In genomic region chr10:37289833-37290464, GRCh38 we compare ENCODE assay signal across 33 cellular contexts.
DNase-seq lines count a peak whose midpoint lies in the region; ATAC-seq, FAIRE-seq and TF ChIP-seq lines count a peak whose summit lies in the region.
"Had no signal": no experiment of that assay in that cellular context is flagged by ENCODE, and none has a peak within 500 bp of the region (broad histone marks: within the 10 kb centered on the region; RNA-seq: fewer than 3 reads in every experiment).

No MANE protein-coding gene starts in this region.

- DNase-seq in HT-29 (ENCODE audit: low spot score), result peak; percentile 63
- peak; percentile 68 for DNase-seq in RWPE1 (ENCODE audit: low spot score)
- DNase-seq in foreskin keratinocyte, result peak; percentile 7 to 40
- no peak for DNase-seq in vagina (ENCODE audit: extremely low spot score in 2 of 2)
- DNase-seq in pancreas, result no peak
- DNase-seq in NCI-H82 treated with DMSO at 0.1 percent for 48 hours (lab: John Stamatoyannopoulos, UW; ENCODE audit: unreplicated experiment), result no peak
- DNase-seq: activated CD4-positive, alpha-beta T cell treated with anti-CD3 and anti-CD28 coated beads, Interleukin-2, amount 50 U/mL, for 48 hours; activated naive CD8-positive, alpha-beta T cell treated with anti-CD3 and anti-CD28 coated beads, Interleukin-2, amount 50 U/mL, for 24 hours; activated T-cell treated with anti-CD3 and anti-CD28 coated beads, Interleukin-2, amount 50 U/mL, for 72 hours; AML-193; CD4-positive, alpha-beta memory T cell; central memory CD4-positive, alpha-beta T cell; dermis blood vessel endothelial cell; endodermal cell; esophagus squamous epithelium; GM23248; kidney glomerular epithelial cell; lower lobe of right lung; MG63; natural killer cell; NCI-H1417 treated with DMSO at 0.1 percent for 48 hours; NCI-H2081; NCI-H526 treated with DMSO at 0.1 percent for 48 hours; occipital lobe; sigmoid colon; stimulated activated CD4-positive, alpha-beta T cell treated with anti-CD3 and anti-CD28 coated beads, Interleukin-15, amount 100 ng/mL, for 24 hours; trophoblast cell had no signal

- H3K36me3 ChIP-seq in vagina (no peaks in the 10 kb centered on the region), pancreas (no peaks in the 10 kb centered on the region)
- H3K36me3 ChIP-seq: esophagus squamous epithelium, gastroesophageal sphincter, lower lobe of right lung, MG63, sigmoid colon had no signal

- H3K4me1 ChIP-seq in foreskin keratinocyte (no peaks in the 10 kb centered on the region), vagina (no peaks in the 10 kb centered on the region), pancreas (no peaks in the 10 kb centered on the region)
- H3K4me1 ChIP-seq: esophagus squamous epithelium, gastroesophageal sphincter, lower lobe of right lung had no signal

- H3K4me3 ChIP-seq in vagina (no peak overlapping the region), pancreas (no peak overlapping the region)
- H3K4me3 ChIP-seq: esophagus squamous epithelium, gastroesophageal sphincter, GM23248, lower lobe of right lung, MG63, sigmoid colon had no signal

- no peaks in the 10 kb centered on the region for H3K27me3 ChIP-seq in foreskin keratinocyte
- H3K27me3 ChIP-seq in vagina, result no peaks in the 10 kb centered on the region
- H3K27me3 ChIP-seq in pancreas, result no peaks in the 10 kb centered on the region
- H3K27me3 ChIP-seq: esophagus squamous epithelium, MG63, sigmoid colon had no signal

- 46 to 70% methylated on average over 4 of the region's 4 CpGs for WGBS in pancreas, 2 donors

- FAIRE-seq in pancreas (lab: Jason Lieb, UNC), result no peak
- FAIRE-seq: RCC 7860, TTC549 had no signal

- TF ChIP-seq POLR2A in vagina (IDR thresholded peaks at IDR 0.05), result no peak

- H3K27ac ChIP-seq in 22Rv1 (peak overlapping the region; percentile 60), RWPE1 (no peak overlapping the region), foreskin keratinocyte (no peak overlapping the region), vagina (no peak overlapping the region), pancreas (no peak overlapping the region)
- H3K27ac ChIP-seq: esophagus squamous epithelium, gastroesophageal sphincter, GM23248, lower lobe of right lung, sigmoid colon had no signal

- intact Hi-C loops in vagina (cut with DNase I), result no loop called here
- intact Hi-C loops in pancreas (cut with DNase I), result no loop called here

- no peak for TF ChIP-seq CTCF in 22Rv1 (IDR thresholded peaks at IDR 0.05)
- TF ChIP-seq CTCF in RWPE1 (conservative IDR thresholded peaks at IDR 0.05; ENCODE audit: low read depth), result no peak
- TF ChIP-seq CTCF in foreskin keratinocyte (conservative IDR thresholded peaks at IDR 0.05), result no peak
- no peak for TF ChIP-seq CTCF in vagina (IDR thresholded peaks at IDR 0.05)
- no peak for TF ChIP-seq CTCF in pancreas (IDR thresholded peaks at IDR 0.05)

- POLR2A ChIA-PET in RWPE1 (lab: Yijun Ruan, JAX; ENCODE audit: low non-redundant PET), result no interaction called here

- ATAC-seq in foreskin keratinocyte (no peak), GM21529 (IDR thresholded peaks at IDR 0.05; ENCODE audit: unreplicated experiment) (no peak), pancreas (no peak)
- ATAC-seq: activated naive CD8-positive, alpha-beta T cell treated with anti-CD3 and anti-CD28 coated beads, Interleukin-2, amount 50 U/mL, for 24 hours; activated T-cell treated with anti-CD3 and anti-CD28 coated beads, Interleukin-2, amount 50 U/mL, for 72 hours; gastroesophageal sphincter; lower lobe of right lung; natural killer cell; stimulated activated memory B cell treated with anti-CD40 and anti-IgM and Interleukin-4, amounts not matched to agents 10 μg/mL and 1 μg/mL and 100 μg/mL, for 72 hours had no signal

- CTCF ChIA-PET in RWPE1 (lab: Yijun Ruan, JAX), result no interaction called here

- no peaks in the 10 kb centered on the region for H3K9me3 ChIP-seq in vagina
- no peaks in the 10 kb centered on the region for H3K9me3 ChIP-seq in pancreas

Comparison
In these comparisons a context has a peak if more than half of its experiments do, and no peak if none do; other contexts are left out.
1. DNase-seq: peak in HT-29 (single experiment), RWPE1 (single experiment) and foreskin keratinocyte (2 of 2); none in vagina (0 of 2), pancreas (0 of 6) and NCI-H82 treated with DMSO at 0.1 percent for 48 hours (single experiment).